8 cellular contexts compared by ENCODE assay signal in the genomic region with DNA sequence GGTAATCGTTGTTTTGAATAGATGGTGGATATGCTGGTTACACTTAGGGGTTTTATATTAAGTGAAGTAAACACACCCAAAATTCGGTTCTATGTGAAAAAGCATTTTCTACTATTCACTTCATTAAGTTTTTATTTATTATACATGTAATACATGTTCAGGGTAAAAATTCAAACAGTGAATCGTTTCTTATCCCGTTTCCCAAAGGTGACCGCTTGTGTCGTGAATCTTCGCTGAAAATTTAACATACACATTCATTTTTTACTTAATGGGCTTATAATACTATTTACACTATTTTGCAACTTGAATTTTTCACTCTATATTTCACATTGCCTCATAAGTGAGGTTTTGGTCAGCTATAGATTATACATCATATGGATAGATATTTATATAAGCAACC. TPM values are rescaled to one million over a fixed set of nuclear protein-coding genes. Genes with fewer than 3 reads are reported as not detected.
A peak's percentile ranks its signal among the peaks of the same experiment; 100 is the strongest.
DNase-seq lines count a peak whose midpoint lies in the region; ATAC-seq, FAIRE-seq and TF ChIP-seq lines count a peak whose summit lies in the region.

No MANE protein-coding gene starts in this region.

- no peaks in the 10 kb centered on the region for H3K9me3 ChIP-seq in OCI-LY1 (ENCODE audit: low read length)
- H3K9me3 ChIP-seq in H1 (ENCODE audit: insufficient read depth in 2 of 2, low read depth in 1 of 2, low read length in 1 of 2), result no peaks in the 10 kb centered on the region
- no peaks in the 10 kb centered on the region for H3K9me3 ChIP-seq in neuron (ENCODE audit: low read length)
- H3K9me3 ChIP-seq in upper lobe of left lung, result no peaks in the 10 kb centered on the region

- H2BK12ac ChIP-seq in H1 (ENCODE audit: low read depth, low read length), result no peak overlapping the region

- TF ChIP-seq CTCF in GM12865 (IDR thresholded peaks at IDR 0.05; ENCODE audit: insufficient read depth, low read depth, low read length, missing control alignments), result no peak
- no peak for TF ChIP-seq CTCF in OCI-LY1 (IDR thresholded peaks at IDR 0.05; ENCODE audit: low read length)
- no peak for TF ChIP-seq CTCF in H1 (IDR thresholded peaks at IDR 0.05; ENCODE audit: control extremely low read depth in 1 of 3, insufficient read depth in 1 of 3, low read depth in 1 of 3, low read length in 3 of 3)
- no peak for TF ChIP-seq CTCF in upper lobe of left lung (IDR thresholded peaks at IDR 0.05)

- H2AK5ac ChIP-seq in H1 (ENCODE audit: low read depth, low read length), result no peak overlapping the region

- H2AFZ ChIP-seq in OCI-LY1 (ENCODE audit: low read length) (no peak overlapping the region), H1 (ENCODE audit: low read length) (no peak overlapping the region), neuron (ENCODE audit: low read depth, low read length) (no peak overlapping the region)

- no peak for ATAC-seq in upper lobe of left lung (ENCODE audit: low FRiP score in 2 of 2)
- ATAC-seq in GM21529 (IDR thresholded peaks at IDR 0.05; ENCODE audit: unreplicated experiment), result no peak

- no peaks in the 10 kb centered on the region for H4K20me1 ChIP-seq in OCI-LY1 (ENCODE audit: insufficient read depth, low read length)
- peaks cover 0 to 13% of the 10 kb centered on the region in 2 experiments for H4K20me1 ChIP-seq in H1 (replicated peaks in 1 of 2; ENCODE audit: control insufficient read depth in 1 of 2, insufficient read depth in 2 of 2, low read length in 2 of 2)

- H3K4me2 ChIP-seq in OCI-LY1 (ENCODE audit: low read length), result peak overlapping the region; percentile 97
- H3K4me2 ChIP-seq in H1 (ENCODE audit: insufficient read depth in 1 of 2, low read depth in 2 of 2, low read length in 2 of 2), result peak overlapping the region; percentile 71

- H3K27me3 ChIP-seq in OCI-LY1 (ENCODE audit: insufficient read depth, low read length) (no peaks in the 10 kb centered on the region), H1 (replicated peaks in 1 of 4; ENCODE audit: control insufficient read depth in 3 of 4, extremely low read depth in 1 of 4, insufficient read depth in 3 of 4, low read length in 3 of 4) (no peaks in the 10 kb centered on the region), neuron (ENCODE audit: insufficient read depth, low read length) (no peaks in the 10 kb centered on the region), upper lobe of left lung (no peaks in the 10 kb centered on the region)

- no peak for FAIRE-seq in H1 (lab: Jason Lieb, UNC)

- H3K18ac ChIP-seq in H1 (ENCODE audit: extremely low read depth, low read length), result no peak overlapping the region

- H3K9me2 ChIP-seq in OCI-LY1 (ENCODE audit: low read depth, low read length), result no peaks in the 10 kb centered on the region

- H3K4me1 ChIP-seq in OCI-LY1 (ENCODE audit: insufficient read depth, low read length, severe bottlenecking) (peaks cover 28% of the 10 kb centered on the region), H1 (replicated peaks in 1 of 4; ENCODE audit: control insufficient read depth in 3 of 4, insufficient read depth in 4 of 4, low read length in 3 of 4) (peaks cover 0 to 4% (median 1%) of the 10 kb centered on the region in 4 experiments; a peak in 2 of 7 replicates), neuron (ENCODE audit: insufficient read depth, low read length) (peaks cover 30% of the 10 kb centered on the region), upper lobe of left lung (peaks cover 16 to 28% (median 27%) of the 10 kb centered on the region in 4 donors)

- H3K14ac ChIP-seq in H1 (ENCODE audit: insufficient read length), result no peak overlapping the region

- TF ChIP-seq RAD21 in H1 (IDR thresholded peaks at IDR 0.05 in 1 of 2, conservative IDR thresholded peaks at IDR 0.05 in 1 of 2; ENCODE audit: low read depth in 2 of 2, low read length in 2 of 2), result no peak

- H2BK120ac ChIP-seq in H1 (replicated peaks; ENCODE audit: low read depth, low read length), result no peak overlapping the region

- H3K36me3 ChIP-seq in OCI-LY1 (ENCODE audit: insufficient read depth, low read length) (peaks cover 19% of the 10 kb centered on the region), H1 (ENCODE audit: control insufficient read depth in 2 of 4, insufficient read depth in 4 of 4, low read length in 3 of 4) (peaks cover 0 to 30% (median 7%) of the 10 kb centered on the region in 4 experiments; a peak in 5 of 8 replicates), neuron (ENCODE audit: insufficient read depth, low read length) (peaks cover 10% of the 10 kb centered on the region), upper lobe of left lung (peaks cover 0 to 6% (median 0%) of the 10 kb centered on the region in 4 donors)

- TF ChIP-seq EP300 in H1 (IDR thresholded peaks at IDR 0.05; ENCODE audit: borderline replicate concordance in 1 of 2, low read depth in 2 of 2, low read length in 2 of 2) (no peak), upper lobe of left lung (IDR thresholded peaks at IDR 0.05) (no peak)

- H3K27ac ChIP-seq in OCI-LY1 (ENCODE audit: low read depth, low read length, poor library complexity, severe bottlenecking) (no peak overlapping the region), H1 (ENCODE audit: low read depth, low read length) (no peak overlapping the region), upper lobe of left lung (no peak overlapping the region)

- H3K4me3 ChIP-seq in GM12865 (ENCODE audit: low read depth, low read length) (peak overlapping the region; percentile 70), OCI-LY1 (ENCODE audit: low read depth, low read length, poor library complexity, severe bottlenecking) (peak overlapping the region; percentile 84), H1 (ENCODE audit: extremely low read depth in 1 of 4, insufficient read depth in 2 of 4, low read depth in 3 of 4, low read length in 4 of 4) (peak overlapping the region; percentile 84 to 98 (median 90); a peak in 7 of 8 replicates), neuron (ENCODE audit: low read length) (peak overlapping the region; percentile 69), upper lobe of left lung (peak overlapping the region in 1 of 4 donors; percentile 92)

- no peak overlapping the region for H3K56ac ChIP-seq in H1 (replicated peaks; ENCODE audit: insufficient read length, low read depth, low read length)

- H4K91ac ChIP-seq in H1 (replicated peaks; ENCODE audit: insufficient read length, low read length), result no peak overlapping the region

- 21% methylated on average over 7 of the region's 7 CpGs; no CpG with 5 or more reads in 1 of the 2 experiments for WGBS in H1 (ENCODE audit: extremely low coverage in 1 of 2, insufficient coverage in 1 of 2, insufficient read length in 1 of 2, insufficient replicate concordance in 2 of 2, low coverage in 1 of 2, low lambda C conversion rate in 2 of 2, missing lambda C conversion rate in 1 of 2), 2 experiments
- WGBS in upper lobe of left lung, 2 donors, result 68 to 74% methylated on average over 7 of the region's 7 CpGs

- no peaks in the 10 kb centered on the region for H3F3A ChIP-seq in OCI-LY1 (ENCODE audit: insufficient read depth, low read length)

- DNase-seq in GM12865 (ENCODE audit: low read depth) (no peak), H1 (ENCODE audit: low read depth in 1 of 2, low spot score in 2 of 2) (no peak), DMS153 treated with DMSO at 0.1 percent for 48 hours (lab: John Stamatoyannopoulos, UW; ENCODE audit: unreplicated experiment) (no peak), upper lobe of left lung (no peak), NCI-H69 (lab: John Stamatoyannopoulos, UW) (no peak)

- no peak overlapping the region for H3K4ac ChIP-seq in H1 (replicated peaks; ENCODE audit: insufficient read length, low read depth, low read length)

- no peak overlapping the region for H4K8ac ChIP-seq in H1 (ENCODE audit: extremely low read depth, insufficient read depth, low read length)

- POLR2A ChIA-PET in H1 (lab: Charles Lee; ENCODE audit: partially characterized antibody), result interaction anchor here (0.9 to 3.0 kb wide), 8 partner anchors 9 to 122 kb away, joined by 3 to 19 read pairs (median 4); a partner anchor contains a TSS

- H2BK5ac ChIP-seq in H1 (ENCODE audit: low read depth, low read length), result no peak overlapping the region

- H3K23me2 ChIP-seq in H1 (ENCODE audit: low read depth, low read length), result peaks cover 12% of the 10 kb centered on the region; the same call in 1 of the 2 replicates

- peak overlapping the region; percentile 29 for H4K5ac ChIP-seq in H1 (ENCODE audit: insufficient read length, low read depth, low read length)

- CTCF ChIA-PET in H1 (lab: Charles Lee; ENCODE audit: partially characterized antibody), result interaction anchor here (1.6 to 2.7 kb wide), 2 partner anchors 9 to 122 kb away, joined by 4 to 11 read pairs; no protein-coding TSS in a partner anchor

- no peak overlapping the region for H2BK20ac ChIP-seq in H1 (ENCODE audit: low read length)

- TF ChIP-seq POLR2A in H1 (IDR thresholded peaks at IDR 0.05; ENCODE audit: control extremely low read depth in 1 of 2, low read depth in 2 of 2, low read length in 2 of 2) (no peak), upper lobe of left lung (IDR thresholded peaks at IDR 0.05) (no peak)

- no peaks in the 10 kb centered on the region for H3K79me1 ChIP-seq in H1 (ENCODE audit: low read depth, low read length)

- no peak overlapping the region for H2BK15ac ChIP-seq in H1 (ENCODE audit: low read length)

- H3K79me2 ChIP-seq in OCI-LY1 (ENCODE audit: insufficient read depth, low read length) (peaks cover 57% of the 10 kb centered on the region), H1 (ENCODE audit: control insufficient read depth in 1 of 2, insufficient read depth in 2 of 2, low read length in 2 of 2) (peaks cover 13 to 61% of the 10 kb centered on the region in 2 experiments)

- H3K9ac ChIP-seq in OCI-LY1 (ENCODE audit: low read length) (peak overlapping the region; percentile 96), H1 (replicated peaks in 1 of 4; ENCODE audit: extremely low read depth in 1 of 4, low read depth in 3 of 4, low read length in 3 of 4) (peak overlapping the region in 1 of 4 experiments; percentile 89; a peak in 1 of 7 replicates)

- no peak overlapping the region for H3K23ac ChIP-seq in H1 (ENCODE audit: insufficient read length)

TF ChIP-seq in H1, 55 proteins besides CTCF, POLR2A, EP300 and RAD21 (continues in another document):
- TF ChIP-seq NANOG (IDR thresholded peaks at IDR 0.05; ENCODE audit: insufficient read depth, low read depth, low read length, poor library complexity, severe bottlenecking), result no peak
- TF ChIP-seq YY1 (IDR thresholded peaks at IDR 0.05; ENCODE audit: low read depth, low read length), result no peak
- TF ChIP-seq CHD2 (IDR thresholded peaks at IDR 0.05; ENCODE audit: low read length), result no peak

RNA-seq across cellular contexts. Expression of a gene that starts 24.5 kb away (rescaled TPM):
- total RNA-seq in H1 (2021; fragmentation: NEBNext Ultra II Directional; extraction: Animal tissue kit (Norgen Biotek cat#: 25700)), result 388 and 410 TPM in 2 replicates
- polyA plus RNA-seq in H1 (2011; rRNA removed), result 106 and 143 TPM in 2 replicates
- 200 TPM for polyA plus RNA-seq in H1 (2011; cell fraction: cytosol; rRNA removed)
- polyA plus RNA-seq in H1 (2011; cell fraction: nucleus; rRNA removed), result 292 TPM
- 219 to 400 TPM (median 256 TPM) in 4 replicates for polyA plus RNA-seq in H1 (2012, experiment 1 of 2)
- 13.1 TPM for polyA plus RNA-seq in H1 (2012, experiment 2 of 2)
- 192 TPM for polyA plus RNA-seq in H1 (2013, experiment 1 of 2)
- 190 TPM for polyA plus RNA-seq in H1 (2013, experiment 2 of 2)
- 499 and 736 TPM in 2 replicates for polyA minus RNA-seq in H1 (2011; rRNA and poly(A)+ RNA removed)
- polyA minus RNA-seq in H1 (2011; cell fraction: cytosol; rRNA and poly(A)+ RNA removed), result 283 TPM
- 475 TPM for polyA minus RNA-seq in H1 (2011; cell fraction: nucleus; rRNA and poly(A)+ RNA removed)
- 100 to 1,000 TPM in 1 of 6 donors, 10 to 100 TPM in 5; 35.8 to 127 (median 75.6) TPM for total RNA-seq in upper lobe of left lung
